In the genomic region with DNA sequence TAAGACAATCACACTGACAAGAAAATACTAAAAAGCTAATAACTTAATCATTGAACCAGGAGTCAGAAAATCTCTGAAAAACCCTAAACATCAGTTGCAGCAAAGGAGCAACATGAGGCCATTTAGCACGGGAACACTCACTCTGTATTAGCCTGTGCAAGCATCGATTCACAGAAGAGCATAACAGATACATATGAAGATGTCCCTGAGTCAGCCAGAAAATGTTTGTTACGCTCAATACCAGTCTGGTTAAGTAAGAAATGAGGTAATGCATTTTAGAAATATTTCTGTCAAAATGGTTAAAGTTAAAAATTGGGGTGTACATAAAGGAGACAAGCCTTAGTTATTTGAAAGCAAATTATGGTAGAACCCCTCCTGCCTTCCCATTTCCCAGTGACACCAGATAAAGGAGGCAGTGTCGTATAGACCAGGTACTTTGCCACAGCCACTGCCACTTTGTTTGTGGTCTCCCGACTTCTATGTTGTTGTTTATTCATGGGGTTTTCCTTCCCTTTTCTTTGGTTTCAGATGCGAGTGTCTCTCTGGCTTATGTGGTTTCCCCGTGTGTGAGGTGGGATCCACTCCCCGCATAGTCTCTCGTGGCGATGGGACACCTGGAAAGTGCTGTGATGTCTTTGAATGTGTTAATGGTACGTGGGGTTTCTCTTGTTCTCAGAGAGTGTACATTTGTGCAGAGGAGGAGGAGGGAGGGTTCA, we compare ENCODE assay signal across 28 cellular contexts.
DNase-seq lines count a peak whose midpoint lies in the region; ATAC-seq and TF ChIP-seq lines count a peak whose summit lies in the region.
"Had no signal": no experiment of that assay in that cellular context is flagged by ENCODE, and none has a peak within 500 bp of the region (broad histone marks: within the 10 kb centered on the region; RNA-seq: fewer than 3 reads in every experiment).

No MANE protein-coding gene starts in this region.

- H3K79me2 ChIP-seq in fibroblast of lung (ENCODE audit: control insufficient read depth, insufficient read depth, low read length), result peaks cover 60% of the 10 kb centered on the region

- no peaks in the 10 kb centered on the region for H4K20me1 ChIP-seq in fibroblast of lung (ENCODE audit: control insufficient read depth, extremely low read depth, insufficient read depth, low read length)

- H3K4me1 Mint-ChIP-seq in activated CD4-positive, alpha-beta T cell treated with anti-CD3 and anti-CD28 coated beads, Interleukin-2, amount 10 ng/mL, durations not matched to agents 7 days and 5 days, result no peaks in the 10 kb centered on the region
- H3K4me1 Mint-ChIP-seq in activated naive CD8-positive, alpha-beta T cell treated with anti-CD3 and anti-CD28 coated beads, Interleukin-2, amount 50 U/mL, for 24 hours, result peaks cover 2% of the 10 kb centered on the region
- H3K4me1 Mint-ChIP-seq: central memory CD8-positive, alpha-beta T cell had no signal

- CTCF ChIA-PET in activated CD4-positive, alpha-beta T cell treated with anti-CD3 and anti-CD28 coated beads, Interleukin-2, amount 10 ng/mL, durations not matched to agents 7 days and 5 days (lab: Charles Lee), result no interaction called here

- H3K27me3 Mint-ChIP-seq in activated CD4-positive, alpha-beta T cell treated with anti-CD3 and anti-CD28 coated beads, Interleukin-2, amount 10 ng/mL, durations not matched to agents 7 days and 5 days, result no peaks in the 10 kb centered on the region
- no peaks in the 10 kb centered on the region for H3K27me3 Mint-ChIP-seq in activated naive CD8-positive, alpha-beta T cell treated with anti-CD3 and anti-CD28 coated beads, Interleukin-2, amount 50 U/mL, for 24 hours
- H3K27me3 Mint-ChIP-seq: central memory CD8-positive, alpha-beta T cell; stimulated activated naive CD8-positive, alpha-beta T cell treated with anti-CD3 and anti-CD28 coated beads, Interleukin-15, Interleukin-2, amounts not matched to agents 100 ng/mL and 50 ng/mL, for 24 hours; type B pancreatic cell had no signal

- no peaks in the 10 kb centered on the region for H3K36me3 Mint-ChIP-seq in activated CD4-positive, alpha-beta T cell treated with anti-CD3 and anti-CD28 coated beads, Interleukin-2, amount 10 ng/mL, durations not matched to agents 7 days and 5 days (ENCODE audit: low read depth)
- H3K36me3 Mint-ChIP-seq in activated naive CD8-positive, alpha-beta T cell treated with anti-CD3 and anti-CD28 coated beads, Interleukin-2, amount 50 U/mL, for 24 hours (ENCODE audit: low read depth), result peaks cover 16% of the 10 kb centered on the region

- no peak for ATAC-seq in activated naive CD8-positive, alpha-beta T cell treated with anti-CD3 and anti-CD28 coated beads, Interleukin-2, amount 50 U/mL, for 24 hours

- H3K27me3 ChIP-seq in fibroblast of lung (ENCODE audit: control insufficient read depth, insufficient read depth, low read length), result no peaks in the 10 kb centered on the region
- H3K27me3 ChIP-seq in tibial artery, result no peaks in the 10 kb centered on the region
- H3K27me3 ChIP-seq: esophagus squamous epithelium had no signal

- H2AFZ ChIP-seq in fibroblast of lung (ENCODE audit: low read length), result no peak overlapping the region

- POLR2A ChIA-PET in activated CD4-positive, alpha-beta T cell treated with anti-CD3 and anti-CD28 coated beads, Interleukin-2, amount 10 ng/mL, durations not matched to agents 7 days and 5 days (lab: Charles Lee), result no interaction called here

- H3K36me3 ChIP-seq in fibroblast of lung (ENCODE audit: control insufficient read depth, insufficient read depth, low read length), result peaks cover 14% of the 10 kb centered on the region
- H3K36me3 ChIP-seq in tibial artery, result peaks cover 30 to 40% (median 31%) of the 10 kb centered on the region in 3 donors
- H3K36me3 ChIP-seq: neutrophil had no signal

- H3K4me3 ChIP-seq in fibroblast of lung (replicated peaks in 1 of 4; ENCODE audit: control extremely low read depth in 1 of 4, insufficient read depth in 1 of 4, low read depth in 3 of 4, low read length in 4 of 4), result no peak overlapping the region
- H3K4me3 ChIP-seq in tibial artery, result no peak overlapping the region
- H3K4me3 ChIP-seq: esophagus squamous epithelium, lung had no signal

- intact Hi-C loops in tibial artery (cut with DNase I; ENCODE audit: low total_unique reads), result no loop called here

- peak overlapping the region; percentile 15 for H3K27ac Mint-ChIP-seq in activated CD4-positive, alpha-beta T cell treated with anti-CD3 and anti-CD28 coated beads, Interleukin-2, amount 10 ng/mL, durations not matched to agents 7 days and 5 days
- H3K27ac Mint-ChIP-seq in activated naive CD8-positive, alpha-beta T cell treated with anti-CD3 and anti-CD28 coated beads, Interleukin-2, amount 50 U/mL, for 24 hours, result no peak overlapping the region
- H3K27ac Mint-ChIP-seq: stimulated activated naive CD8-positive, alpha-beta T cell treated with anti-CD3 and anti-CD28 coated beads, Interleukin-15, Interleukin-2, amounts not matched to agents 100 ng/mL and 50 ng/mL, for 24 hours had no signal

- H3K4me3 Mint-ChIP-seq in activated CD4-positive, alpha-beta T cell treated with anti-CD3 and anti-CD28 coated beads, Interleukin-2, amount 10 ng/mL, durations not matched to agents 7 days and 5 days, result no peak overlapping the region
- no peak overlapping the region for H3K4me3 Mint-ChIP-seq in activated naive CD8-positive, alpha-beta T cell treated with anti-CD3 and anti-CD28 coated beads, Interleukin-2, amount 50 U/mL, for 24 hours
- H3K4me3 Mint-ChIP-seq: central memory CD8-positive, alpha-beta T cell; stimulated activated naive CD8-positive, alpha-beta T cell treated with anti-CD3 and anti-CD28 coated beads, Interleukin-15, Interleukin-2, amounts not matched to agents 100 ng/mL and 50 ng/mL, for 24 hours; type B pancreatic cell had no signal

- no peaks in the 10 kb centered on the region for H3K9me3 ChIP-seq in fibroblast of lung (ENCODE audit: control insufficient read depth, insufficient read depth, low read depth, low read length)
- no peaks in the 10 kb centered on the region for H3K9me3 ChIP-seq in tibial artery
- H3K9me3 ChIP-seq: esophagus squamous epithelium, neutrophil had no signal

- no peaks in the 10 kb centered on the region for H3K9me3 Mint-ChIP-seq in activated CD4-positive, alpha-beta T cell treated with anti-CD3 and anti-CD28 coated beads, Interleukin-2, amount 10 ng/mL, durations not matched to agents 7 days and 5 days
- H3K9me3 Mint-ChIP-seq in activated naive CD8-positive, alpha-beta T cell treated with anti-CD3 and anti-CD28 coated beads, Interleukin-2, amount 50 U/mL, for 24 hours, result no peaks in the 10 kb centered on the region
- H3K9me3 Mint-ChIP-seq: central memory CD8-positive, alpha-beta T cell; stimulated activated naive CD8-positive, alpha-beta T cell treated with anti-CD3 and anti-CD28 coated beads, Interleukin-15, Interleukin-2, amounts not matched to agents 100 ng/mL and 50 ng/mL, for 24 hours; type B pancreatic cell had no signal

- H3K4me1 ChIP-seq in fibroblast of lung (ENCODE audit: control insufficient read depth, extremely low read depth, insufficient read depth, low read length) (peaks cover 32% of the 10 kb centered on the region), tibial artery (peaks cover 0 to 89% (median 49%) of the 10 kb centered on the region in 4 donors)

- H3K9ac ChIP-seq in fibroblast of lung (ENCODE audit: insufficient read depth, low read length), result no peak overlapping the region
- H3K9ac ChIP-seq: KMS-11 had no signal

- no peak for DNase-seq in activated CD4-positive, alpha-beta T cell treated with anti-CD3 and anti-CD28 coated beads, Interleukin-2, amount 10 ng/mL, durations not matched to agents 7 days and 5 days
- no peak for DNase-seq in activated CD4-positive, alpha-beta T cell treated with anti-CD3 and anti-CD28 coated beads, Interleukin-2, amount 50 U/mL, for 4 hours
- DNase-seq in amniotic epithelial cell (ENCODE audit: low read depth) (peak; percentile 33), fibroblast of lung (ENCODE audit: low read depth in 2 of 2) (no peak), tibial artery (no peak), mesenteric fat pad (ENCODE audit: low spot score) (no peak), anterior cingulate cortex (lab: John Stamatoyannopoulos, UW) (no peak)
- DNase-seq in activated naive CD8-positive, alpha-beta T cell treated with anti-CD3 and anti-CD28 coated beads, Interleukin-2, amount 50 U/mL, for 24 hours, result no peak
- DNase-seq: 8988T; activated CD4-positive, CD25-positive, alpha-beta regulatory T cell treated with anti-CD3 and anti-CD28 coated beads, Interleukin-2, amount 50 U/mL, for 72 hours; activated naive CD4-positive, alpha-beta T cell treated with Interleukin-2 at 50 U/mL for 16 hours; activated T-cell treated with anti-CD3 and anti-CD28 coated beads, Interleukin-2, amount 50 U/mL, for 48 hours; amygdala; DND-41; effector CD4-positive, alpha-beta T cell; esophagus squamous epithelium; kidney; NCI-H187; NCI-H226; NCI-H82; SHP77; stimulated activated CD4-positive, alpha-beta T cell treated with anti-CD3 and anti-CD28 coated beads, Interleukin-4, amount 100 ng/mL, for 4 hours had no signal

- H3K27ac ChIP-seq in fibroblast of lung (ENCODE audit: insufficient read depth, low read length), result peak overlapping the region; percentile 27
- H3K27ac ChIP-seq in tibial artery, result peak overlapping the region; percentile 77 to 79
- H3K27ac ChIP-seq: KMS-11, neutrophil had no signal

- no peak for TF ChIP-seq CTCF in fibroblast of lung (conservative IDR thresholded peaks at IDR 0.05 in 1 of 2, IDR thresholded peaks at IDR 0.05 in 1 of 2; ENCODE audit: low read depth in 1 of 2, low read length in 2 of 2)
- TF ChIP-seq CTCF in tibial artery (IDR thresholded peaks at IDR 0.05), result no peak

- no peak overlapping the region for H3K4me2 ChIP-seq in fibroblast of lung (ENCODE audit: extremely low read depth, insufficient read depth, low read length)
- H3K4me2 ChIP-seq: KMS-11 had no signal
